In genomic region chr2:207153266-207153990, GRCh38 we compare ENCODE assay signal across 13 cellular contexts. TPM values are rescaled to one million over a fixed set of nuclear protein-coding genes. Genes with fewer than 3 reads are reported as not detected.
DNase-seq lines count a peak whose midpoint lies in the region; ATAC-seq, FAIRE-seq and TF ChIP-seq lines count a peak whose summit lies in the region.
"Had no signal": no experiment of that assay in that cellular context is flagged by ENCODE, and none has a peak within 500 bp of the region (broad histone marks: within the 10 kb centered on the region; RNA-seq: fewer than 3 reads in every experiment).

No MANE protein-coding gene starts in this region.

- H3K4me1 ChIP-seq in GM12878 (ENCODE audit: control insufficient read depth, insufficient read depth, low read length) (peaks cover 40% of the 10 kb centered on the region), mesodermal cell (ENCODE audit: control insufficient read depth, insufficient read depth, low read length, poor library complexity, severe bottlenecking) (peaks cover 76% of the 10 kb centered on the region), subcutaneous abdominal adipose tissue (ENCODE audit: control insufficient read depth in 5 of 5, insufficient read depth in 5 of 5, low read length in 5 of 5) (peaks cover 27 to 94% (median 80%) of the 10 kb centered on the region in 5 donors)

- TF ChIP-seq POLR2A in GM12878 (IDR thresholded peaks at IDR 0.05; ENCODE audit: low read depth, low read length): no peak

- H3K4me3 ChIP-seq in GM12878 (no peak overlapping the region), mesodermal cell (ENCODE audit: extremely low read depth, insufficient read depth, low read length, poor library complexity, severe bottlenecking) (no peak overlapping the region), subcutaneous abdominal adipose tissue (ENCODE audit: low read depth in 1 of 5, low read length in 5 of 5) (no peak overlapping the region)

- peaks cover 9% of the 10 kb centered on the region for H3K36me3 Mint-ChIP-seq in activated naive CD4-positive, alpha-beta T cell treated with anti-CD3 and anti-CD28 coated beads, Interleukin-2, amount 50 U/mL, for 24 hours
- peaks cover 9% of the 10 kb centered on the region for H3K36me3 Mint-ChIP-seq in activated naive CD4-positive, alpha-beta T cell treated with anti-CD3 and anti-CD28 coated beads for 36 hours (ENCODE audit: low read depth)
- H3K36me3 Mint-ChIP-seq in progenitor cell of endocrine pancreas (ENCODE audit: insufficient read depth): peaks cover 2% of the 10 kb centered on the region

- H3K9ac ChIP-seq in GM12878 (ENCODE audit: control insufficient read depth, insufficient read depth, low read length): no peak overlapping the region
- H3K9ac ChIP-seq in subcutaneous abdominal adipose tissue (ENCODE audit: low read length in 5 of 5): peak overlapping the region in 1 of 5 donors; percentile 56

- no peak for TF ChIP-seq RAD21 in GM12878 (IDR thresholded peaks at IDR 0.05; ENCODE audit: insufficient read depth, low read depth, low read length)

- intact Hi-C loops in activated naive CD4-positive, alpha-beta T cell treated with anti-CD3 and anti-CD28 coated beads for 36 hours (cut with micrococcal nuclease): loop anchor here (1.0 kb wide), 1 partner anchor 10 kb away; no protein-coding TSS in a partner anchor
- intact Hi-C loops in GM12878 (cut with micrococcal nuclease; ENCODE audit: unreplicated experiment): no loop called here

- FAIRE-seq in GM12878 (lab: Jason Lieb, UNC): no peak
- FAIRE-seq: urothelium cell line had no signal

- 100% methylated on average over 1 of the region's 1 CpG for WGBS in GM12878 (ENCODE audit: insufficient coverage, insufficient replicate concordance, low lambda C conversion rate, missing lambda C conversion rate)
- WGBS in mesodermal cell (ENCODE audit: insufficient coverage in 2 of 2), 2 experiments: no CpG with 5 or more reads among the region's 1 CpG

- H3K4me2 ChIP-seq in GM12878 (ENCODE audit: control insufficient read depth, insufficient read depth): peak overlapping the region; percentile 46; the same call in 1 of the 2 replicates

- no peak overlapping the region; the same call in 1 of the 2 replicates for H3K27ac ChIP-seq in GM12878 (ENCODE audit: control insufficient read depth, insufficient read depth)
- peak overlapping the region; percentile 2 for H3K27ac ChIP-seq in mesodermal cell (ENCODE audit: low read depth, low read length, severe bottlenecking)
- H3K27ac ChIP-seq in subcutaneous abdominal adipose tissue (ENCODE audit: low read depth, low read length): peak overlapping the region; percentile 83

- no peak for DNase-seq in activated naive CD4-positive, alpha-beta T cell treated with anti-CD3 and anti-CD28 coated beads for 36 hours
- DNase-seq in GM12878 (ENCODE audit: low read depth, low spot score) (no peak), SIG-M5 (lab: John Stamatoyannopoulos, UW) (no peak), progenitor cell of endocrine pancreas (ENCODE audit: low spot score, unreplicated experiment) (no peak), foreskin melanocyte (no peak)
- DNase-seq: ACHN; activated CD4-positive, alpha-beta T cell treated with anti-CD3 and anti-CD28 coated beads, Interleukin-2, amount 50 U/mL, for 1 hour; NCI-H2081 treated with DMSO at 0.1 percent for 48 hours; T-cell had no signal

- in situ Hi-C loops in GM12878 (cut with MboI): no loop called here

- H3K9me3 ChIP-seq in GM12878 (replicated peaks; ENCODE audit: control insufficient read depth, insufficient read depth, low read length) (no peaks in the 10 kb centered on the region), mesodermal cell (ENCODE audit: control insufficient read depth, low read length) (no peaks in the 10 kb centered on the region), subcutaneous abdominal adipose tissue (ENCODE audit: control insufficient read depth in 5 of 5, low read length in 5 of 5) (no peaks in the 10 kb centered on the region)

- peaks cover 99% of the 10 kb centered on the region for H3K4me1 Mint-ChIP-seq in activated naive CD4-positive, alpha-beta T cell treated with anti-CD3 and anti-CD28 coated beads, Interleukin-2, amount 50 U/mL, for 24 hours
- peaks cover 94% of the 10 kb centered on the region for H3K4me1 Mint-ChIP-seq in activated naive CD4-positive, alpha-beta T cell treated with anti-CD3 and anti-CD28 coated beads for 36 hours (ENCODE audit: low read depth)
- H3K4me1 Mint-ChIP-seq in progenitor cell of endocrine pancreas (ENCODE audit: low read depth): peaks cover 8% of the 10 kb centered on the region

- no peaks in the 10 kb centered on the region for H3K27me3 Mint-ChIP-seq in activated naive CD4-positive, alpha-beta T cell treated with anti-CD3 and anti-CD28 coated beads, Interleukin-2, amount 50 U/mL, for 24 hours
- no peaks in the 10 kb centered on the region for H3K27me3 Mint-ChIP-seq in activated naive CD4-positive, alpha-beta T cell treated with anti-CD3 and anti-CD28 coated beads for 36 hours (ENCODE audit: low read depth)
- H3K27me3 Mint-ChIP-seq in progenitor cell of endocrine pancreas: no peaks in the 10 kb centered on the region
- H3K27me3 Mint-ChIP-seq: T-cell had no signal

- H3K4me3 Mint-ChIP-seq in activated naive CD4-positive, alpha-beta T cell treated with anti-CD3 and anti-CD28 coated beads, Interleukin-2, amount 50 U/mL, for 24 hours: peak overlapping the region; percentile 3
- H3K4me3 Mint-ChIP-seq in activated naive CD4-positive, alpha-beta T cell treated with anti-CD3 and anti-CD28 coated beads for 36 hours: no peak overlapping the region
- H3K4me3 Mint-ChIP-seq in progenitor cell of endocrine pancreas (ENCODE audit: low read depth): no peak overlapping the region

- H4K20me1 ChIP-seq in GM12878 (ENCODE audit: control insufficient read depth, insufficient read depth): no peaks in the 10 kb centered on the region

- H3K79me2 ChIP-seq in GM12878 (ENCODE audit: control insufficient read depth, insufficient read depth, low read length): peaks cover 53% of the 10 kb centered on the region

- CTCF ChIA-PET in activated naive CD4-positive, alpha-beta T cell treated with anti-CD3 and anti-CD28 coated beads for 36 hours (lab: Charles Lee): interaction anchor here (0.6 to 1.5 kb wide), 4 partner anchors 12 to 159 kb away, joined by 3 to 5 read pairs (median 4); no protein-coding TSS in a partner anchor
- CTCF ChIA-PET in GM12878 (lab: Yijun Ruan, JAX): interaction anchor here (0.8 to 6.5 kb wide), 3 partner anchors 11 to 14 kb away, joined by 3 to 36 read pairs (median 5); no protein-coding TSS in a partner anchor

- no peak overlapping the region for H2AFZ ChIP-seq in GM12878 (ENCODE audit: control insufficient read depth, low read depth, low read length)

- TF ChIP-seq CTCF in GM12878 (IDR thresholded peaks at IDR 0.05 in 2 of 3, conservative IDR thresholded peaks at IDR 0.05 in 1 of 3; ENCODE audit: control insufficient read depth in 2 of 3, extremely low read depth in 1 of 3, insufficient read depth in 1 of 3, low read depth in 3 of 3, low read length in 3 of 3): no peak
- no peak for TF ChIP-seq CTCF in progenitor cell of endocrine pancreas (IDR thresholded peaks at IDR 0.05; ENCODE audit: unreplicated experiment)

- POLR2A ChIA-PET in GM12878 (lab: Charles Lee): interaction anchor here (1.0 to 5.5 kb wide), 3 partner anchors 11 to 136 kb away, joined by 3 to 46 read pairs (median 9); partner anchors contain the start of gene KLF7

- H3K27me3 ChIP-seq in GM12878 (replicated peaks in 1 of 2; ENCODE audit: control insufficient read depth in 2 of 2, insufficient read depth in 2 of 2, low read length in 1 of 2) (no peaks in the 10 kb centered on the region), subcutaneous abdominal adipose tissue (ENCODE audit: control insufficient read depth in 5 of 5, insufficient read depth in 4 of 5, low read length in 5 of 5) (no peaks in the 10 kb centered on the region)

- TF ChIP-seq EP300 in GM12878 (IDR thresholded peaks at IDR 0.05; ENCODE audit: borderline replicate concordance in 1 of 2, control insufficient read depth in 1 of 2, low read depth in 2 of 2, low read length in 2 of 2): no peak

- H3K9me3 Mint-ChIP-seq in activated naive CD4-positive, alpha-beta T cell treated with anti-CD3 and anti-CD28 coated beads, Interleukin-2, amount 50 U/mL, for 24 hours: no peaks in the 10 kb centered on the region
- H3K9me3 Mint-ChIP-seq in activated naive CD4-positive, alpha-beta T cell treated with anti-CD3 and anti-CD28 coated beads for 36 hours: no peaks in the 10 kb centered on the region
- no peaks in the 10 kb centered on the region for H3K9me3 Mint-ChIP-seq in progenitor cell of endocrine pancreas (ENCODE audit: low read depth)
- H3K9me3 Mint-ChIP-seq: T-cell had no signal

- RAD21 ChIA-PET in GM12878 (lab: Charles Lee; ENCODE audit: unreplicated experiment): interaction anchor here (1.0 to 2.1 kb wide), 5 partner anchors 9 to 13 kb away, joined by 3 to 13 read pairs (median 4); partner anchors contain the start of gene KLF7

- H3K36me3 ChIP-seq in GM12878 (ENCODE audit: control insufficient read depth in 2 of 2, insufficient read depth in 2 of 2, low read length in 1 of 2) (no peaks in the 10 kb centered on the region; a peak in 1 of 4 replicates), mesodermal cell (ENCODE audit: control insufficient read depth, insufficient read depth, low read length) (peaks cover 38% of the 10 kb centered on the region), subcutaneous abdominal adipose tissue (ENCODE audit: control insufficient read depth in 5 of 5, insufficient read depth in 5 of 5, low read length in 5 of 5) (no peaks in the 10 kb centered on the region)

- BruUV-seq in GM12878 (replicated peaks; lab: Mats Ljungman, UMichigan): no TSS peak

- no peak overlapping the region for H3K27ac Mint-ChIP-seq in activated naive CD4-positive, alpha-beta T cell treated with anti-CD3 and anti-CD28 coated beads, Interleukin-2, amount 50 U/mL, for 24 hours
- H3K27ac Mint-ChIP-seq in activated naive CD4-positive, alpha-beta T cell treated with anti-CD3 and anti-CD28 coated beads for 36 hours: no peak overlapping the region
- H3K27ac Mint-ChIP-seq in progenitor cell of endocrine pancreas: no peak overlapping the region

- no peak for ATAC-seq in GM12878
- ATAC-seq: T-cell had no signal

- SMC1A ChIA-PET in GM12878 (lab: Charles Lee; ENCODE audit: uncharacterized antibody, unreplicated experiment): interaction anchor here (0.8 to 7.2 kb wide), 6 partner anchors 9 to 307 kb away, joined by 3 to 61 read pairs (median 5); partner anchors contain the start of gene KLF7

RNA-seq across cellular contexts. Expression of gene KLF7, which starts 12.3 kb away (rescaled TPM):
- 10 to 100 TPM; 30.1 to 32.2 TPM for total RNA-seq in activated naive CD4-positive, alpha-beta T cell treated with anti-CD3 and anti-CD28 coated beads for 36 hours
- 51.2 and 57.3 TPM in 2 replicates for total RNA-seq in GM12878 (2013; cell fraction: nucleolus; rRNA removed)
- total RNA-seq in GM12878 (2014; rRNA removed): 8.1 and 10.8 TPM in 2 replicates
- total RNA-seq in GM12878 (2014; rRNA removed; fragmentation: Illumina TruSeq; extraction: Trizol): 7.6 and 8.1 TPM in 2 replicates
- 20.6 and 24.8 TPM in 2 replicates for total RNA-seq in GM12878 (2021)
- polyA plus RNA-seq in GM12878 (2011; ENCODE audit: low read depth): 6.5 TPM
- 4.7 and 6.4 TPM in 2 replicates for polyA plus RNA-seq in GM12878 (2011; rRNA removed)
- polyA plus RNA-seq in GM12878 (2011; cell fraction: cytosol; rRNA removed): 5.4 and 5.7 TPM in 2 replicates
- polyA plus RNA-seq in GM12878 (2011; cell fraction: nucleus; rRNA removed): 11.2 and 11.5 TPM in 2 replicates
- 6.8 and 7.9 TPM in 2 replicates for polyA plus RNA-seq in GM12878 (2012)
- 13.3 and 20.5 TPM in 2 replicates for polyA plus RNA-seq in GM12878 (2014; fragmentation: Illumina TruSeq; extraction: Trizol)
- polyA plus RNA-seq in GM12878 (2014; fragmentation: Nextera tagmentation; extraction: Ambion mirVana): 1 to 10 TPM; 2.4 to 3.3 TPM
- polyA plus RNA-seq in GM12878 (2014; rRNA removed): 9.4 and 10.7 TPM in 2 replicates
- polyA plus RNA-seq in GM12878 (2016; fragmentation: Nextera tagmentation; extraction: Ambion mirVana): 10 to 100 TPM in 1 of 2 experiments, 1 to 10 TPM in 1; 5.6 to 10.2 TPM
- polyA minus RNA-seq in GM12878 (2011; rRNA and poly(A)+ RNA removed): 8.9 and 12.7 TPM in 2 replicates
- polyA minus RNA-seq in GM12878 (2011; cell fraction: cytosol; rRNA and poly(A)+ RNA removed): 1.7 and 3.4 TPM in 2 replicates
- polyA minus RNA-seq in GM12878 (2011; cell fraction: nucleus; rRNA and poly(A)+ RNA removed): 7.1 and 10.4 TPM in 2 replicates
- 24.0 TPM for polyA plus RNA-seq in mesodermal cell (2013, experiment 1 of 2)
- polyA plus RNA-seq in mesodermal cell (2013, experiment 2 of 2): 20.3 TPM
- 26.6 and 27.1 TPM in 2 replicates for total RNA-seq in progenitor cell of endocrine pancreas
